1 cellular context compared by ENCODE assay signal in genomic region chr14:23094666-23095195, GRCh38.
TF ChIP-seq lines count a peak whose summit lies in the region.

ACIN1 (minus strand) TSS chr14:23095136; CDS start chr14:23095112, 24 bp downstream.

TF ChIP-seq in HepG2, 621 proteins besides CTCF, POLR2A, EP300 and RAD21 (continued from another document and continues in another):
- TF ChIP-seq AHDC1 (CRISPR knock-in tag; IDR thresholded peaks at IDR 0.05; ENCODE audit: borderline replicate concordance), result peak; percentile 76
- peak; percentile 88 for TF ChIP-seq HDAC1 (CRISPR knock-in tag; IDR thresholded peaks at IDR 0.05)
- peak; percentile 51; the same call in 1 of the 2 replicates for TF ChIP-seq NFRKB (IDR thresholded peaks at IDR 0.05)
- TF ChIP-seq SETDB1 (CRISPR knock-in tag; IDR thresholded peaks at IDR 0.05; ENCODE audit: borderline replicate concordance), result no peak
- peak; percentile 94 for TF ChIP-seq IKZF5 (CRISPR knock-in tag; IDR thresholded peaks at IDR 0.05)
- 0 out of 2 replicates have a peak, but pooled peaks have one; percentile 70 for TF ChIP-seq ZFAT (CRISPR knock-in tag; conservative IDR thresholded peaks at IDR 0.05)
- TF ChIP-seq DBP (CRISPR knock-in tag; IDR thresholded peaks at IDR 0.05; ENCODE audit: not compliant biosample characterization), result peak; percentile 77
- TF ChIP-seq ATF6 (CRISPR knock-in tag; conservative IDR thresholded peaks at IDR 0.05), result peak; percentile 18; the same call in 1 of the 2 replicates
- no peak; the same call in 1 of the 2 replicates for TF ChIP-seq PCBP1 (IDR thresholded peaks at IDR 0.05; ENCODE audit: borderline replicate concordance, low read depth, low read length)
- TF ChIP-seq ZNF83 (CRISPR knock-in tag; IDR thresholded peaks at IDR 0.05; ENCODE audit: borderline replicate concordance), result peak; percentile 97; the same call in 1 of the 2 replicates
- TF ChIP-seq AGO1 (IDR thresholded peaks at IDR 0.05; ENCODE audit: low read depth, low read length, poor library complexity, severe bottlenecking), result peak; percentile 86
- peak; percentile 91 for TF ChIP-seq NAIF1 (CRISPR knock-in tag; IDR thresholded peaks at IDR 0.05; ENCODE audit: borderline replicate concordance)
- peak; percentile 99 for TF ChIP-seq PAWR (CRISPR knock-in tag; IDR thresholded peaks at IDR 0.05; ENCODE audit: borderline replicate concordance)
- 0 out of 2 replicates have a peak, but pooled peaks have one; percentile 64 for TF ChIP-seq ZNF607 (CRISPR knock-in tag; IDR thresholded peaks at IDR 0.05; ENCODE audit: borderline replicate concordance)
- peak; percentile 85 for TF ChIP-seq ERF (CRISPR knock-in tag; IDR thresholded peaks at IDR 0.05)
- peak; percentile 92 for TF ChIP-seq ZNF720 (CRISPR knock-in tag; IDR thresholded peaks at IDR 0.05)
- peak; percentile 96; the same call in 1 of the 2 replicates for TF ChIP-seq ZFP62 (CRISPR knock-in tag; IDR thresholded peaks at IDR 0.05)
- TF ChIP-seq ZNF724P (CRISPR knock-in tag; IDR thresholded peaks at IDR 0.05; ENCODE audit: borderline replicate concordance), result peak; percentile 99
- no peak for TF ChIP-seq IKZF1 (IDR thresholded peaks at IDR 0.05)
- peak; percentile 90 for TF ChIP-seq FOXM1 (CRISPR knock-in tag; IDR thresholded peaks at IDR 0.05)
- no peak for TF ChIP-seq PRPF4 (IDR thresholded peaks at IDR 0.05; ENCODE audit: low read depth, low read length, poor library complexity, severe bottlenecking)
- TF ChIP-seq TEF (CRISPR knock-in tag; IDR thresholded peaks at IDR 0.05), result peak; percentile 86; the same call in 1 of the 2 replicates
- TF ChIP-seq TGIF2 (CRISPR knock-in tag; IDR thresholded peaks at IDR 0.05), result peak; percentile 76
- TF ChIP-seq ZNF446 (CRISPR knock-in tag; IDR thresholded peaks at IDR 0.05), result peak; percentile 99
- TF ChIP-seq FLYWCH1 (CRISPR knock-in tag; IDR thresholded peaks at IDR 0.05), result no peak
- TF ChIP-seq MYNN (CRISPR knock-in tag; IDR thresholded peaks at IDR 0.05; ENCODE audit: low read depth), result peak; percentile 97
- TF ChIP-seq ZNF761 (CRISPR knock-in tag; conservative IDR thresholded peaks at IDR 0.05), result peak; percentile 99; the same call in 1 of the 2 replicates
- TF ChIP-seq CENPX (CRISPR knock-in tag; IDR thresholded peaks at IDR 0.05), result no peak
- peak; percentile 97 for TF ChIP-seq ZNF256 (CRISPR knock-in tag; conservative IDR thresholded peaks at IDR 0.05)
- peak; percentile 97 for TF ChIP-seq MEIS1 (CRISPR knock-in tag; IDR thresholded peaks at IDR 0.05; ENCODE audit: borderline replicate concordance)
- no peak for TF ChIP-seq HMG20A (CRISPR knock-in tag; IDR thresholded peaks at IDR 0.05; ENCODE audit: borderline replicate concordance)
- TF ChIP-seq HNRNPK (IDR thresholded peaks at IDR 0.05; ENCODE audit: low read depth, low read length, poor library complexity, severe bottlenecking), result peak; percentile 90
- TF ChIP-seq NR3C1 (CRISPR knock-in tag; IDR thresholded peaks at IDR 0.05), result 0 out of 2 replicates have a peak, but pooled peaks have one; percentile 39
- TF ChIP-seq FOXO1 (CRISPR knock-in tag; IDR thresholded peaks at IDR 0.05), result peak; percentile 84
- peak; percentile 98 for TF ChIP-seq HES4 (CRISPR knock-in tag; IDR thresholded peaks at IDR 0.05; ENCODE audit: borderline replicate concordance)
- TF ChIP-seq CSRNP1 (CRISPR knock-in tag; IDR thresholded peaks at IDR 0.05), result peak; percentile 100
- TF ChIP-seq ZSCAN22 (CRISPR knock-in tag; IDR thresholded peaks at IDR 0.05), result peak; percentile 82; the same call in 1 of the 2 replicates
- peak; percentile 20 for TF ChIP-seq RARA (CRISPR knock-in tag; IDR thresholded peaks at IDR 0.05)
- peak; percentile 76 for TF ChIP-seq GMEB1 (CRISPR knock-in tag; IDR thresholded peaks at IDR 0.05; ENCODE audit: borderline replicate concordance)
- TF ChIP-seq PBX3 (CRISPR knock-in tag; IDR thresholded peaks at IDR 0.05; ENCODE audit: borderline replicate concordance), result no peak
- TF ChIP-seq ZNF431 (CRISPR knock-in tag; IDR thresholded peaks at IDR 0.05; ENCODE audit: borderline replicate concordance, low read depth), result no peak
- TF ChIP-seq STAG1 (CRISPR knock-in tag; IDR thresholded peaks at IDR 0.05), result no peak; the same call in 1 of the 2 replicates
- peak; percentile 99 for TF ChIP-seq SAFB2 (CRISPR knock-in tag; IDR thresholded peaks at IDR 0.05; ENCODE audit: borderline replicate concordance, low read depth)
- no peak for TF ChIP-seq TCF7L2 (IDR thresholded peaks at IDR 0.05; ENCODE audit: low read depth, low read length)
- TF ChIP-seq ZKSCAN5 (CRISPR knock-in tag; IDR thresholded peaks at IDR 0.05), result peak; percentile 86
- TF ChIP-seq ZBTB34 (CRISPR knock-in tag; IDR thresholded peaks at IDR 0.05), result peak; percentile 85
- TF ChIP-seq HNF4G (IDR thresholded peaks at IDR 0.05; ENCODE audit: borderline replicate concordance, low read depth, low read length), result no peak
- 0 out of 2 replicates have a peak, but pooled peaks have one; percentile 49 for TF ChIP-seq HNF4G (CRISPR knock-in tag; IDR thresholded peaks at IDR 0.05; ENCODE audit: borderline replicate concordance, low read depth)
- TF ChIP-seq MAF1 (CRISPR knock-in tag; IDR thresholded peaks at IDR 0.05; ENCODE audit: borderline replicate concordance), result peak; percentile 97
- TF ChIP-seq ZNF839 (CRISPR knock-in tag; IDR thresholded peaks at IDR 0.05; ENCODE audit: borderline replicate concordance), result peak; percentile 99; the same call in 1 of the 2 replicates
- peak; percentile 93; the same call in 1 of the 2 replicates for TF ChIP-seq ZNF484 (CRISPR knock-in tag; IDR thresholded peaks at IDR 0.05; ENCODE audit: borderline replicate concordance, low read depth)
